ENCODE assay signal across 8 cellular contexts in the genomic region with DNA sequence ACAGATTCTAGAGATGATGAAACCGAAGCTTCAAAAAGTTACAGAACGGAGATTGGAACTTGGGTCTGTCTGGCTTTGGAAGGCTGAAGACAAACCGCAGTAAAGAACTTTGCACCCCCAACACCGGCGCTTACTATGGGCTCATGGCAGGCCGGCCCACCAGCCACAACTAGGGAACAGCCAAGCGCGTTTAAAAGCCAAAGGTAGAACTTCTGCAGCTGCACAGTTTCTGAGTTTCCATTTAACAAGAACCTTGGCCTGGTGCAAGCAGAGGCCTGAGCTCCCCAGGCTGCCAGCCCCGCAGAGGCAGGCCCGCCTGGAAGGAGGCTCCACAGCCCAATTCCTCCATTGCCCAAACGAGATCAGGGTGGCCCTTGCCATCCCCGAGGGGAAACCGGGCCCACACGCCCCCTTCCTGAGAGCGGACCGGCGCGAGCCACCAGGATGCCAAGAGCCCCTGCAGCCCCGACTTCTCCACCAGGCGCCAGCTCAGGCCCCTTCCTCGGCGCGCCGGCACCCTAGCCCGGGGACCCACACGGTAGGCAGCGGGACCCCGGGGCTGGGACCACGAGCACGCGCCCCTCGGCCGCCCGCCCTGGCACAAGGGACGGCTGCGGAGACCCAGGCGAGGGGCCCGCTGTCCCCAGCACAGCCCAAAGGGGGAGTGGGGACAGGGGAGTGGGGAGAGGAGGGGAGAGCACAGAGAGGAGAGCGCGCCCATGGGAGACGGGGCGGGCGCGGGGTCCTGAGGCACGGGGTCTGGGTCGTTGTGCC. TPM values are rescaled to one million over a fixed set of nuclear protein-coding genes. Genes with fewer than 3 reads are reported as not detected.
DNase-seq lines count a peak whose midpoint lies in the region; ATAC-seq and TF ChIP-seq lines count a peak whose summit lies in the region.

No MANE protein-coding gene starts in this region.

- peaks cover 77% of the 10 kb centered on the region for H3K36me3 Mint-ChIP-seq in activated T-cell treated with anti-CD3 and anti-CD28 coated beads, Interleukin-2, amount 50 U/mL, for 24 hours (ENCODE audit: low read depth)
- H3K36me3 Mint-ChIP-seq in central memory CD8-positive, alpha-beta T cell (ENCODE audit: insufficient read depth): peaks cover 16% of the 10 kb centered on the region

- no peaks in the 10 kb centered on the region for H3K27me3 ChIP-seq in liver (ENCODE audit: control insufficient read depth in 4 of 4, insufficient read depth in 4 of 4, low read length in 3 of 4)
- H3K27me3 ChIP-seq in thymus (ENCODE audit: control insufficient read depth, insufficient read depth): no peaks in the 10 kb centered on the region

- no peaks in the 10 kb centered on the region for H3K9me3 ChIP-seq in liver (ENCODE audit: control insufficient read depth in 4 of 4, low read length in 3 of 4)
- H3K9me3 ChIP-seq in thymus (ENCODE audit: control insufficient read depth): no peaks in the 10 kb centered on the region

- H3K4me3 ChIP-seq in liver (ENCODE audit: low read depth in 1 of 3, low read length in 3 of 3) (peak overlapping the region; percentile 82 to 98 (median 86)), thymus (ENCODE audit: low read length) (peak overlapping the region; percentile 99)

- DNase-seq in activated T-cell treated with anti-CD3 and anti-CD28 coated beads, Interleukin-2, amount 50 U/mL, for 24 hours: peak; percentile 59
- no peak for DNase-seq in activated T-cell treated with anti-CD3 and anti-CD28 coated beads, Interleukin-2, amount 50 U/mL, for 1 hour
- DNase-seq in RPMI7951 (ENCODE audit: low read depth) (peak; percentile 34), GF-D8 (lab: John Stamatoyannopoulos, UW) (no peak)
- DNase-seq in central memory CD8-positive, alpha-beta T cell (ENCODE audit: low spot score in 2 of 2): peak in 1 of 2 donors; percentile 22

- no peak for TF ChIP-seq CTCF in liver (IDR thresholded peaks at IDR 0.05; ENCODE audit: low read depth, low read length, missing input control)

- peak overlapping the region in 1 of 2 donors; percentile 70 for H3K27ac ChIP-seq in liver (ENCODE audit: low read depth in 1 of 2, low read length in 2 of 2)
- H3K27ac ChIP-seq in thymus (ENCODE audit: low read depth): peak overlapping the region; percentile 31

- H3K4me1 ChIP-seq in liver (ENCODE audit: control insufficient read depth in 4 of 4, insufficient read depth in 4 of 4, low read length in 3 of 4): peaks cover 0 to 17% (median 16%) of the 10 kb centered on the region in 4 donors
- H3K4me1 ChIP-seq in thymus (ENCODE audit: control insufficient read depth, insufficient read depth, low read length): peaks cover 8% of the 10 kb centered on the region

- peak overlapping the region; percentile 86 for H3K27ac Mint-ChIP-seq in activated T-cell treated with anti-CD3 and anti-CD28 coated beads, Interleukin-2, amount 50 U/mL, for 24 hours
- peak overlapping the region; percentile 68 for H3K27ac Mint-ChIP-seq in central memory CD8-positive, alpha-beta T cell (ENCODE audit: low read depth)

- peak overlapping the region; percentile 91 for H3K4me3 Mint-ChIP-seq in activated T-cell treated with anti-CD3 and anti-CD28 coated beads, Interleukin-2, amount 50 U/mL, for 24 hours
- peak overlapping the region; percentile 90 for H3K4me3 Mint-ChIP-seq in central memory CD8-positive, alpha-beta T cell

- H3K4me1 Mint-ChIP-seq in activated T-cell treated with anti-CD3 and anti-CD28 coated beads, Interleukin-2, amount 50 U/mL, for 24 hours (ENCODE audit: low read depth): peaks cover 41% of the 10 kb centered on the region
- peaks cover 34% of the 10 kb centered on the region for H3K4me1 Mint-ChIP-seq in central memory CD8-positive, alpha-beta T cell

- H3K27me3 Mint-ChIP-seq in activated T-cell treated with anti-CD3 and anti-CD28 coated beads, Interleukin-2, amount 50 U/mL, for 24 hours: no peaks in the 10 kb centered on the region
- no peaks in the 10 kb centered on the region for H3K27me3 Mint-ChIP-seq in central memory CD8-positive, alpha-beta T cell

- TF ChIP-seq RAD21 in liver (IDR thresholded peaks at IDR 0.05): no peak

- H3K9me3 Mint-ChIP-seq in activated T-cell treated with anti-CD3 and anti-CD28 coated beads, Interleukin-2, amount 50 U/mL, for 24 hours: no peaks in the 10 kb centered on the region
- no peaks in the 10 kb centered on the region for H3K9me3 Mint-ChIP-seq in central memory CD8-positive, alpha-beta T cell

- H3K36me3 ChIP-seq in liver (ENCODE audit: control insufficient read depth in 4 of 4, insufficient read depth in 3 of 4, low read depth in 1 of 4, low read length in 3 of 4): peaks cover 4 to 36% (median 16%) of the 10 kb centered on the region in 4 donors
- peaks cover 46% of the 10 kb centered on the region for H3K36me3 ChIP-seq in thymus (ENCODE audit: control insufficient read depth, insufficient read depth)

- peak overlapping the region; percentile 33 to 34 for H3K9ac ChIP-seq in liver (ENCODE audit: low read depth in 1 of 2, low read length in 2 of 2)

- peak; percentile 36 for ATAC-seq in HG02943 (IDR thresholded peaks at IDR 0.05; ENCODE audit: low read depth, unreplicated experiment)
- peak; percentile 47 for ATAC-seq in central memory CD8-positive, alpha-beta T cell (replicated peaks; ENCODE audit: extremely low read depth, poor library complexity, severe bottlenecking)

- 2% methylated on average over 46 of the region's 46 CpGs for WGBS in liver
- WGBS in thymus: 2% methylated on average over 46 of the region's 46 CpGs

TF ChIP-seq in liver, 16 proteins besides CTCF, POLR2A, EP300 and RAD21 (continues in another document):
- TF ChIP-seq, protein P1, sequence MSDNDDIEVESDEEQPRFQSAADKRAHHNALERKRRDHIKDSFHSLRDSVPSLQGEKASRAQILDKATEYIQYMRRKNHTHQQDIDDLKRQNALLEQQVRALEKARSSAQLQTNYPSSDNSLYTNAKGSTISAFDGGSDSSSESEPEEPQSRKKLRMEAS (IDR thresholded peaks at IDR 0.05): no peak
- TF ChIP-seq NR2F2 (IDR thresholded peaks at IDR 0.05) (no peak), GABPA (IDR thresholded peaks at IDR 0.05 in 1 of 2, conservative IDR thresholded peaks at IDR 0.05 in 1 of 2) (no peak), JUND (IDR thresholded peaks at IDR 0.05) (no peak), FOXA2 (IDR thresholded peaks at IDR 0.05) (no peak), SP1 (IDR thresholded peaks at IDR 0.05) (no peak), HNF4G (IDR thresholded peaks at IDR 0.05) (no peak), HNF4A (conservative IDR thresholded peaks at IDR 0.05) (no peak), FOXA1 (IDR thresholded peaks at IDR 0.05) (no peak), EGR1 (IDR thresholded peaks at IDR 0.05; ENCODE audit: low read depth in 2 of 2) (no peak), YY1 (IDR thresholded peaks at IDR 0.05) (no peak)
- TF ChIP-seq, protein P2, sequence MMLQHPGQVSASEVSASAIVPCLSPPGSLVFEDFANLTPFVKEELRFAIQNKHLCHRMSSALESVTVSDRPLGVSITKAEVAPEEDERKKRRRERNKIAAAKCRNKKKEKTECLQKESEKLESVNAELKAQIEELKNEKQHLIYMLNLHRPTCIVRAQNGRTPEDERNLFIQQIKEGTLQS (IDR thresholded peaks at IDR 0.05): no peak
- TF ChIP-seq, protein P3, sequence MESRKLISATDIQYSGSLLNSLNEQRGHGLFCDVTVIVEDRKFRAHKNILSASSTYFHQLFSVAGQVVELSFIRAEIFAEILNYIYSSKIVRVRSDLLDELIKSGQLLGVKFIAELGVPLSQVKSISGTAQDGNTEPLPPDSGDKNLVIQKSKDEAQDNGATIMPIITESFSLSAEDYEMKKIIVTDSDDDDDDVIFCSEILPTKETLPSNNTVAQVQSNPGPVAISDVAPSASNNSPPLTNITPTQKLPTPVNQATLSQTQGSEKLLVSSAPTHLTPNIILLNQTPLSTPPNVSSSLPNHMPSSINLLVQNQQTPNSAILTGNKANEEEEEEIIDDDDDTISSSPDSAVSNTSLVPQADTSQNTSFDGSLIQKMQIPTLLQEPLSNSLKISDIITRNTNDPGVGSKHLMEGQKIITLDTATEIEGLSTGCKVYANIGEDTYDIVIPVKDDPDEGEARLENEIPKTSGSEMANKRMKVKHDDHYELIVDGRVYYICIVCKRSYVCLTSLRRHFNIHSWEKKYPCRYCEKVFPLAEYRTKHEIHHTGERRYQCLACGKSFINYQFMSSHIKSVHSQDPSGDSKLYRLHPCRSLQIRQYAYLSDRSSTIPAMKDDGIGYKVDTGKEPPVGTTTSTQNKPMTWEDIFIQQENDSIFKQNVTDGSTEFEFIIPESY (IDR thresholded peaks at IDR 0.05): no peak
- TF ChIP-seq, protein P4, sequence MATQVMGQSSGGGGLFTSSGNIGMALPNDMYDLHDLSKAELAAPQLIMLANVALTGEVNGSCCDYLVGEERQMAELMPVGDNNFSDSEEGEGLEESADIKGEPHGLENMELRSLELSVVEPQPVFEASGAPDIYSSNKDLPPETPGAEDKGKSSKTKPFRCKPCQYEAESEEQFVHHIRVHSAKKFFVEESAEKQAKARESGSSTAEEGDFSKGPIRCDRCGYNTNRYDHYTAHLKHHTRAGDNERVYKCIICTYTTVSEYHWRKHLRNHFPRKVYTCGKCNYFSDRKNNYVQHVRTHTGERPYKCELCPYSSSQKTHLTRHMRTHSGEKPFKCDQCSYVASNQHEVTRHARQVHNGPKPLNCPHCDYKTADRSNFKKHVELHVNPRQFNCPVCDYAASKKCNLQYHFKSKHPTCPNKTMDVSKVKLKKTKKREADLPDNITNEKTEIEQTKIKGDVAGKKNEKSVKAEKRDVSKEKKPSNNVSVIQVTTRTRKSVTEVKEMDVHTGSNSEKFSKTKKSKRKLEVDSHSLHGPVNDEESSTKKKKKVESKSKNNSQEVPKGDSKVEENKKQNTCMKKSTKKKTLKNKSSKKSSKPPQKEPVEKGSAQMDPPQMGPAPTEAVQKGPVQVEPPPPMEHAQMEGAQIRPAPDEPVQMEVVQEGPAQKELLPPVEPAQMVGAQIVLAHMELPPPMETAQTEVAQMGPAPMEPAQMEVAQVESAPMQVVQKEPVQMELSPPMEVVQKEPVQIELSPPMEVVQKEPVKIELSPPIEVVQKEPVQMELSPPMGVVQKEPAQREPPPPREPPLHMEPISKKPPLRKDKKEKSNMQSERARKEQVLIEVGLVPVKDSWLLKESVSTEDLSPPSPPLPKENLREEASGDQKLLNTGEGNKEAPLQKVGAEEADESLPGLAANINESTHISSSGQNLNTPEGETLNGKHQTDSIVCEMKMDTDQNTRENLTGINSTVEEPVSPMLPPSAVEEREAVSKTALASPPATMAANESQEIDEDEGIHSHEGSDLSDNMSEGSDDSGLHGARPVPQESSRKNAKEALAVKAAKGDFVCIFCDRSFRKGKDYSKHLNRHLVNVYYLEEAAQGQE (IDR thresholded peaks at IDR 0.05): no peak

RNA-seq across cellular contexts. Expression of a gene that starts 0.6 kb away (rescaled TPM):
- total RNA-seq in RPMI7951 (2014; rRNA removed; shearing (Covaris generic)): 133 and 165 TPM in 2 replicates
- total RNA-seq in liver: 10 to 100 TPM; 12.8 to 20.7 TPM
- polyA plus RNA-seq in liver (10 to 100 TPM; 12.9 to 20.1 TPM), thymus (93.3 TPM)

RNA-seq across cellular contexts. Expression of a gene that starts 9.8 kb away (rescaled TPM):
- total RNA-seq in RPMI7951 (2014; rRNA removed; shearing (Covaris generic)): 36.4 and 36.8 TPM in 2 replicates
- 10 to 100 TPM; 11.4 to 12.3 TPM for total RNA-seq in liver
- polyA plus RNA-seq in liver (10 to 100 TPM in 1 of 2 donors, 1 to 10 TPM in 1; 9.7 to 14.9 TPM), thymus (24.6 TPM)

RNA-seq across cellular contexts. Expression of a gene that starts 9.8 kb away (rescaled TPM):
- total RNA-seq in RPMI7951 (2014; rRNA removed; shearing (Covaris generic)): 131 and 171 TPM in 2 replicates
- total RNA-seq in liver: 10 to 100 TPM in 1 of 2 donors, 1 to 10 TPM in 1; 1.0 to 22.3 TPM
- polyA plus RNA-seq in liver (1 to 10 TPM; 2.3 to 3.9 TPM), thymus (37.5 TPM)

Comparison
In these comparisons a context has a peak if more than half of its experiments do, and no peak if none do; other contexts are left out.
1. DNase-seq: peak in activated T-cell treated with anti-CD3 and anti-CD28 coated beads, Interleukin-2, amount 50 U/mL, for 24 hours (single experiment) and RPMI7951 (single experiment); none in activated T-cell treated with anti-CD3 and anti-CD28 coated beads, Interleukin-2, amount 50 U/mL, for 1 hour (single experiment) and GF-D8 (single experiment).